Comparison of ENCODE assay signal across 19 cellular contexts in the genomic region with DNA sequence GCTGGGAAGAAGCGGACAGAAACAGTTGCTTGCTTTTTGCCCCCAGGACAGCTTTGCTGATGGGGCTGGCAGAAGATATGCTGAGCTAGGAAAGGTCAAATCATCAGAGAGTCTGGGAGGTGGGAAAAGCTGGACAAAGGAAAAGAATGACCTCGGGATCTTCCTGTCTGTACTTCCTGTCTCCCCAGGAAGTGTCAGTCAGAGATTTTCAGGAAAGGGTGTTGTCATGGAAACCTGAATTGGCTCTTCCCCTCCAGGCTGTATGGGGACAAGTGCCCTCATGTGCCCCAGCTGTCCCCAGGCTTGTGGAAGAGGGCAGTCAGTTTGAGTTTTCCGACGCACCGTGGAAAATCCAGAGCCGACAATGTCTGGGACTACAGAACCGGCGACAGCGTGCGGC.
DNase-seq lines count a peak whose midpoint lies in the region; TF ChIP-seq lines count a peak whose summit lies in the region.
"Had no signal": no experiment of that assay in that cellular context is flagged by ENCODE, and none has a peak within 500 bp of the region (broad histone marks: within the 10 kb centered on the region; RNA-seq: fewer than 3 reads in every experiment).

No MANE protein-coding gene starts in this region.

- peak overlapping the region; percentile 39 for H3K4me3 ChIP-seq in SJCRH30
- no peak overlapping the region for H3K4me3 ChIP-seq in parathyroid adenoma (ENCODE audit: low read depth, low read length)
- H3K4me3 ChIP-seq: A549, ovary, PC-9 had no signal

- H3K4me1 ChIP-seq in SJCRH30 (peaks cover 6% of the 10 kb centered on the region; the same call in 1 of the 2 replicates), parathyroid adenoma (peaks cover 10% of the 10 kb centered on the region)

- TF ChIP-seq CTCF in parathyroid adenoma (IDR thresholded peaks at IDR 0.05): no peak

- no peak overlapping the region for H3K4me2 ChIP-seq in parathyroid adenoma (ENCODE audit: low read length)
- H3K4me2 ChIP-seq: A549, PC-9 had no signal

- no peaks in the 10 kb centered on the region for H3K9me3 ChIP-seq in SJCRH30 (replicated peaks)
- H3K9me3 ChIP-seq in parathyroid adenoma (ENCODE audit: control insufficient read depth, low read length): no peaks in the 10 kb centered on the region
- H3K9me3 ChIP-seq: A549, ovary had no signal

- no peak overlapping the region for H3K27ac ChIP-seq in SJCRH30
- no peak overlapping the region for H3K27ac ChIP-seq in parathyroid adenoma
- H3K27ac ChIP-seq: ovary, PC-9 had no signal

- H3K79me2 ChIP-seq in parathyroid adenoma: no peaks in the 10 kb centered on the region

- H3K9ac ChIP-seq in parathyroid adenoma: no peak overlapping the region

- DNase-seq in NCI-H1417 (lab: John Stamatoyannopoulos, UW) (peak in 2 of 3 experiments; percentile 35 to 76), NCI-H1417 treated with DMSO at 0.1 percent for 48 hours (lab: John Stamatoyannopoulos, UW) (no peak), SJCRH30 (peak; percentile 38 to 56), islet precursor cell (peak; percentile 67), SKM-1 (lab: John Stamatoyannopoulos, UW; ENCODE audit: unreplicated experiment) (no peak)
- DNase-seq in NK-92 treated with Interleukin-12 subunit alpha and Interleukin-12 subunit beta, amount 100 ng/mL, for 24 hours (lab: John Stamatoyannopoulos, UW): no peak
- DNase-seq in activated CD4-positive, alpha-beta T cell treated with anti-CD3 and anti-CD28 coated beads, Interleukin-2, amount 50 U/mL, for 48 hours: no peak
- DNase-seq: activated B cell treated with CpG ODN at 0.5 μM for 24 hours; activated naive CD4-positive, alpha-beta T cell treated with anti-CD3 and anti-CD28 coated beads for 36 hours; CD4-positive, alpha-beta T cell; effector CD4-positive, alpha-beta T cell; HCEC 1CT; midbrain; NCI-H1092 treated with DMSO at 0.1 percent for 48 hours; PC-9; stimulated activated CD4-positive, alpha-beta T cell treated with anti-CD3 and anti-CD28 coated beads, Interleukin-15, amount 100 ng/mL, for 24 hours had no signal

- peak overlapping the region; percentile 14 for H2AFZ ChIP-seq in parathyroid adenoma
- H2AFZ ChIP-seq: PC-9 had no signal

- H3K27me3 ChIP-seq in SJCRH30: no peaks in the 10 kb centered on the region
- H3K27me3 ChIP-seq in parathyroid adenoma (ENCODE audit: control insufficient read depth, insufficient read depth, low read length): no peaks in the 10 kb centered on the region
- H3K27me3 ChIP-seq: ovary had no signal

- H3K36me3 ChIP-seq in SJCRH30 (no peaks in the 10 kb centered on the region), parathyroid adenoma (ENCODE audit: control insufficient read depth, insufficient read depth, low read length) (no peaks in the 10 kb centered on the region)
- H3K36me3 ChIP-seq: ovary had no signal

Comparison
In these comparisons a context has a peak if more than half of its experiments do, and no peak if none do; other contexts are left out.
1. DNase-seq: peak in NCI-H1417 (2 of 3), SJCRH30 (2 of 2) and islet precursor cell (single experiment); none in NCI-H1417 treated with DMSO at 0.1 percent for 48 hours (single experiment), NK-92 treated with Interleukin-12 subunit alpha and Interleukin-12 subunit beta, amount 100 ng/mL, for 24 hours (single experiment), SKM-1 (single experiment) and activated CD4-positive, alpha-beta T cell treated with anti-CD3 and anti-CD28 coated beads, Interleukin-2, amount 50 U/mL, for 48 hours (0 of 2).